ENCODE assay signal across 15 cellular contexts in genomic region chr2:196136151-196136550, GRCh38.
"Had no signal": no experiment of that assay in that cellular context is flagged by ENCODE, and none has a peak within 500 bp of the region (broad histone marks: within the 10 kb centered on the region; RNA-seq: fewer than 3 reads in every experiment).

No MANE protein-coding gene starts in this region.

- H3K36me3 ChIP-seq: neural progenitor cell, WERI-Rb-1 had no signal

- ATAC-seq: activated CD4-positive, alpha-beta T cell treated with anti-CD3 and anti-CD28 coated beads for 36 hours; heart left ventricle; left lung; stimulated activated effector memory CD8-positive, alpha-beta T cell treated with anti-CD3 and anti-CD28 coated beads, Interleukin-12 subunit alpha, Interleukin-12 subunit beta, amount 100 ng/mL, for 72 hours had no signal

- H2AFZ ChIP-seq: neural progenitor cell, parathyroid adenoma had no signal

- DNase-seq: activated CD4-positive, alpha-beta T cell treated with anti-CD3 and anti-CD28 coated beads for 36 hours; aorta; dorsolateral prefrontal cortex; foreskin melanocyte; heart left ventricle; left lung; tibial artery; WERI-Rb-1 had no signal

- H3K79me2 ChIP-seq: parathyroid adenoma had no signal

- H3K4me3 ChIP-seq: dorsolateral prefrontal cortex, heart left ventricle, left lung, neural progenitor cell, skin epidermis, tibial artery, vagina had no signal

- H3K27ac Mint-ChIP-seq: memory B cell, neural progenitor cell had no signal

- H3K9ac ChIP-seq: neural progenitor cell, parathyroid adenoma had no signal

- H3K27ac ChIP-seq: dorsolateral prefrontal cortex, heart left ventricle, left lung, neural progenitor cell, parathyroid adenoma, skin epidermis, tibial artery, vagina, WERI-Rb-1 had no signal

- H3K4me2 ChIP-seq: neural progenitor cell had no signal

- H3K27me3 ChIP-seq: dorsolateral prefrontal cortex, heart left ventricle, left lung, neural progenitor cell, tibial artery, vagina had no signal

- H3K4me1 Mint-ChIP-seq: memory B cell, neural progenitor cell had no signal

- H3K27me3 Mint-ChIP-seq: activated CD4-positive, alpha-beta T cell treated with anti-CD3 and anti-CD28 coated beads for 36 hours; activated naive CD4-positive, alpha-beta T cell treated with anti-CD3 and anti-CD28 coated beads, Interleukin-2, amount 50 U/mL, for 24 hours; memory B cell had no signal

- H3K4me1 ChIP-seq: heart left ventricle, left lung, neural progenitor cell, parathyroid adenoma, tibial artery, vagina had no signal

- H3K4me3 Mint-ChIP-seq: activated CD4-positive, alpha-beta T cell treated with anti-CD3 and anti-CD28 coated beads for 36 hours; activated naive CD4-positive, alpha-beta T cell treated with anti-CD3 and anti-CD28 coated beads, Interleukin-2, amount 50 U/mL, for 24 hours; memory B cell; neural progenitor cell; stimulated activated effector memory CD8-positive, alpha-beta T cell treated with anti-CD3 and anti-CD28 coated beads, Interleukin-12 subunit alpha, Interleukin-12 subunit beta, amount 100 ng/mL, for 72 hours had no signal
